14 cellular contexts compared by ENCODE assay signal in genomic region chr6:11672669-11673068, GRCh38.
DNase-seq lines count a peak whose midpoint lies in the region; ATAC-seq, FAIRE-seq and TF ChIP-seq lines count a peak whose summit lies in the region.
"Had no signal": no experiment of that assay in that cellular context is flagged by ENCODE, and none has a peak within 500 bp of the region (broad histone marks: within the 10 kb centered on the region; RNA-seq: fewer than 3 reads in every experiment).

No MANE protein-coding gene starts in this region.

- ATAC-seq in K562, result no peak
- no peak for ATAC-seq in GM18870 (IDR thresholded peaks at IDR 0.05; ENCODE audit: unreplicated experiment)
- ATAC-seq: CD8-positive, alpha-beta T cell had no signal

- TF ChIP-seq EP300 in K562 (IDR thresholded peaks at IDR 0.05; ENCODE audit: low read length), result no peak

- H3K4me3 ChIP-seq in KMS-11 (IDR thresholded peaks at IDR 0.05; ENCODE audit: insufficient read depth, low read depth, low read length) (no peak overlapping the region), K562 (no peak overlapping the region)
- H3K4me3 ChIP-seq: HAP-1 had no signal

- H3K36me3 Mint-ChIP-seq in HFFc6 (ENCODE audit: low read depth), result peaks cover 6% of the 10 kb centered on the region; the same call in 1 of the 2 replicates
- H3K36me3 Mint-ChIP-seq: CD8-positive, alpha-beta T cell had no signal

- WGBS in K562 (ENCODE audit: insufficient coverage, low coverage, missing lambda C conversion rate), result 2% methylated on average over 5 of the region's 5 CpGs

- peak overlapping the region; percentile 17; the same call in 1 of the 2 replicates for H3K27ac Mint-ChIP-seq in HFFc6
- H3K27ac Mint-ChIP-seq: CD8-positive, alpha-beta T cell had no signal

- in situ Hi-C loops in K562 (cut with MboI), result no loop called here

- H3K9ac ChIP-seq in KMS-11 (no peak overlapping the region), K562 (ENCODE audit: insufficient read depth in 1 of 2, low read depth in 2 of 2, low read length in 2 of 2) (no peak overlapping the region)

- no peak overlapping the region for H3K4me3 Mint-ChIP-seq in HFFc6
- H3K4me3 Mint-ChIP-seq: CD8-positive, alpha-beta T cell had no signal

- intact Hi-C loops in K562 (cut with micrococcal nuclease), result no loop called here

- FAIRE-seq in K562 (lab: Jason Lieb, UNC), result no peak
- FAIRE-seq: H54 had no signal

- POLR2A ChIA-PET in K562 (lab: Yijun Ruan, JAX), result interaction anchor here (1.0 kb wide), 1 partner anchor 19 kb away, joined by 3 read pairs; no protein-coding TSS in a partner anchor

- H3K4me2 ChIP-seq in KMS-11, result peak overlapping the region; percentile 50
- no peak overlapping the region for H3K4me2 ChIP-seq in K562 (ENCODE audit: insufficient read depth, low read length)

- CTCF ChIA-PET in K562 (lab: Yijun Ruan, JAX; ENCODE audit: low intra/inter-chr PET ratio), result no interaction called here

- peak overlapping the region; percentile 18; the same call in 1 of the 2 replicates for H2AFZ ChIP-seq in KMS-11 (ENCODE audit: low read depth)
- 0 out of 2 replicates have a peak overlapping the region, but pooled peaks have one; percentile 7 for H2AFZ ChIP-seq in K562 (ENCODE audit: low read depth, low read length)

- no peaks in the 10 kb centered on the region; the same call in 1 of the 2 replicates for H3K27me3 Mint-ChIP-seq in HFFc6 (ENCODE audit: insufficient read depth)

- H3K9me3 ChIP-seq in K562 (replicated peaks; ENCODE audit: control insufficient read depth, insufficient read depth, low read depth, low read length), result no peaks in the 10 kb centered on the region
- H3K9me3 ChIP-seq: HAP-1 had no signal

- peaks cover 59% of the 10 kb centered on the region for H3K4me1 Mint-ChIP-seq in HFFc6 (ENCODE audit: low read depth)

- DNase-seq in HFFc6 (no peak), K562 (ENCODE audit: extremely low read depth in 1 of 4, low spot score in 3 of 4) (no peak), NCI-H1048 (lab: John Stamatoyannopoulos, UW) (no peak)
- no peak for DNase-seq in activated T-cell treated with anti-CD3 and anti-CD28 coated beads, Interleukin-2, amount 50 U/mL, for 48 hours
- DNase-seq: C1 segment of cervical spinal cord; Caco-2; CD8-positive, alpha-beta T cell; DMS153; DND-41; GOT3 had no signal

- H3K9me3 Mint-ChIP-seq in HFFc6, result peaks cover 4% of the 10 kb centered on the region; the same call in 1 of the 2 replicates
- H3K9me3 Mint-ChIP-seq: CD8-positive, alpha-beta T cell had no signal

- H3K9me1 ChIP-seq in K562 (ENCODE audit: control insufficient read depth, insufficient read depth, low read length), result no peaks in the 10 kb centered on the region

- H4K20me1 ChIP-seq in KMS-11 (ENCODE audit: insufficient read depth) (no peaks in the 10 kb centered on the region), K562 (replicated peaks; ENCODE audit: control insufficient read depth, insufficient read depth, low read length) (no peaks in the 10 kb centered on the region)

- H3K79me2 ChIP-seq in KMS-11 (ENCODE audit: insufficient read depth, low read depth) (no peaks in the 10 kb centered on the region), K562 (ENCODE audit: control insufficient read depth, insufficient read depth, low read length) (no peaks in the 10 kb centered on the region)

- H3K27ac ChIP-seq in KMS-11 (no peak overlapping the region), K562 (ENCODE audit: extremely low read depth, low read depth, low read length) (no peak overlapping the region)

- H3K36me3 ChIP-seq in KMS-11 (ENCODE audit: insufficient read depth) (no peaks in the 10 kb centered on the region), K562 (ENCODE audit: control insufficient read depth, insufficient read depth, low read length) (no peaks in the 10 kb centered on the region)
- H3K36me3 ChIP-seq: HAP-1 had no signal

- H3K4me1 ChIP-seq in KMS-11 (ENCODE audit: low read depth, poor library complexity, severe bottlenecking) (peaks cover 17% of the 10 kb centered on the region), K562 (replicated peaks in 1 of 2; ENCODE audit: control insufficient read depth in 2 of 2, insufficient read depth in 2 of 2, low read length in 2 of 2) (no peaks in the 10 kb centered on the region)
- H3K4me1 ChIP-seq: Caco-2, HAP-1 had no signal

- H3K27me3 ChIP-seq in KMS-11 (ENCODE audit: insufficient read depth, low read depth) (no peaks in the 10 kb centered on the region), K562 (ENCODE audit: control insufficient read depth in 2 of 2, insufficient read depth in 2 of 2, low read length in 2 of 2) (peaks cover 2 to 5% of the 10 kb centered on the region in 2 experiments; a peak in 3 of 5 replicates)

- no peak for TF ChIP-seq POLR2A in K562 (conservative IDR thresholded peaks at IDR 0.05)

- BruUV-seq in K562 (replicated peaks; lab: Mats Ljungman, UMichigan), result no TSS peak

- TF ChIP-seq CTCF in HFFc6 (IDR thresholded peaks at IDR 0.05), result no peak
- no peak for TF ChIP-seq CTCF in KMS-11 (conservative IDR thresholded peaks at IDR 0.05; ENCODE audit: low read depth, low read length)
- no peak for TF ChIP-seq CTCF in K562 (IDR thresholded peaks at IDR 0.05 in 2 of 3, conservative IDR thresholded peaks at IDR 0.05 in 1 of 3; ENCODE audit: insufficient read depth in 2 of 3, low read depth in 1 of 3, low read length in 3 of 3)

- no peak for TF ChIP-seq RAD21 in K562 (CRISPR knock-in tag; conservative IDR thresholded peaks at IDR 0.05 in 1 of 2, IDR thresholded peaks at IDR 0.05 in 1 of 2)

TF ChIP-seq in K562, 482 proteins besides CTCF, POLR2A, EP300 and RAD21:
- TF ChIP-seq C11orf30 (IDR thresholded peaks at IDR 0.05; ENCODE audit: low read depth) (no peak), HMGXB4 (CRISPR knock-in tag; IDR thresholded peaks at IDR 0.05) (no peak)
